Comparison of ENCODE assay signal across 16 cellular contexts in genomic region chr18:6773777-6774176, GRCh38. TPM values are rescaled to one million over a fixed set of nuclear protein-coding genes. Genes with fewer than 3 reads are reported as not detected.
"Had no signal": no experiment of that assay in that cellular context is flagged by ENCODE, and none has a peak within 500 bp of the region (broad histone marks: within the 10 kb centered on the region; RNA-seq: fewer than 3 reads in every experiment).

No MANE protein-coding gene starts in this region.

- H3K4me1 ChIP-seq: gastroesophageal sphincter, lower lobe of right lung had no signal

- H3K27ac Mint-ChIP-seq: activated T-helper 1 cell treated with anti-CD3 and anti-CD28 coated beads, Interleukin-12 subunit alpha, Interleukin-12 subunit beta, Interleukin-2, Interleukin-4 antibody, amounts not matched to agents 30 ng/mL and 10 ng/mL and 1 ng/mL, durations not matched to agents 14 hours and 24 hours and 36 hours; naive thymus-derived CD8-positive, alpha-beta T cell; T-cell had no signal

- H3K27ac ChIP-seq: gastroesophageal sphincter, lower lobe of right lung, ovary had no signal

- H3K9me3 Mint-ChIP-seq: activated T-helper 1 cell treated with anti-CD3 and anti-CD28 coated beads, Interleukin-12 subunit alpha, Interleukin-12 subunit beta, Interleukin-2, Interleukin-4 antibody, amounts not matched to agents 30 ng/mL and 10 ng/mL and 1 ng/mL, durations not matched to agents 14 hours and 24 hours and 36 hours had no signal

- H3K4me1 Mint-ChIP-seq: naive thymus-derived CD8-positive, alpha-beta T cell; T-cell had no signal

- ATAC-seq: gastroesophageal sphincter; lower lobe of right lung; naive thymus-derived CD8-positive, alpha-beta T cell; T-cell had no signal

- H3K4me3 Mint-ChIP-seq: activated T-helper 1 cell treated with anti-CD3 and anti-CD28 coated beads, Interleukin-12 subunit alpha, Interleukin-12 subunit beta, Interleukin-2, Interleukin-4 antibody, amounts not matched to agents 30 ng/mL and 10 ng/mL and 1 ng/mL, durations not matched to agents 14 hours and 24 hours and 36 hours; naive thymus-derived CD8-positive, alpha-beta T cell; T-cell had no signal

- H3K9me3 ChIP-seq: gastroesophageal sphincter, lower lobe of right lung, ovary had no signal

- H3K4me3 ChIP-seq: gastroesophageal sphincter, lower lobe of right lung, ovary had no signal

- H3K36me3 Mint-ChIP-seq: T-cell had no signal

- H3K27me3 ChIP-seq: gastroesophageal sphincter, ovary had no signal

- DNase-seq: activated CD4-positive, alpha-beta T cell treated with anti-CD3 and anti-CD28 coated beads for 48 hours; activated naive CD4-positive, alpha-beta T cell; caudate nucleus; cortex of kidney; effector CD8-positive, alpha-beta T cell; hypothalamus; kidney glomerular epithelial cell; lower lobe of right lung; naive thymus-derived CD8-positive, alpha-beta T cell; ovary; stimulated activated CD4-positive, alpha-beta T cell treated with anti-CD3 and anti-CD28 coated beads, Interleukin-4, amount 100 ng/mL, for 4 hours; T-cell; T1000 had no signal

- H3K36me3 ChIP-seq: gastroesophageal sphincter, lower lobe of right lung, ovary had no signal

RNA-seq across cellular contexts. Expression of gene ARHGAP28, which starts 44.3 kb away (rescaled TPM):
- total RNA-seq: activated T-helper 1 cell treated with anti-CD3 and anti-CD28 coated beads, Interleukin-12 subunit alpha, Interleukin-12 subunit beta, Interleukin-2, Interleukin-4 antibody, amounts not matched to agents 30 ng/mL and 10 ng/mL and 1 ng/mL, durations not matched to agents 14 hours and 24 hours and 36 hours; mononuclear cell; naive thymus-derived CD8-positive, alpha-beta T cell had no signal
- polyA plus RNA-seq: naive thymus-derived CD8-positive, alpha-beta T cell had no signal
